9 cellular contexts compared by ENCODE assay signal in genomic region chr3:60017631-60018030, GRCh38.
DNase-seq lines count a peak whose midpoint lies in the region; ATAC-seq and TF ChIP-seq lines count a peak whose summit lies in the region.
"Had no signal": no experiment of that assay in that cellular context is flagged by ENCODE, and none has a peak within 500 bp of the region (broad histone marks: within the 10 kb centered on the region; RNA-seq: fewer than 3 reads in every experiment).

No MANE protein-coding gene starts in this region.

- 66 to 83% methylated on average over 2 of the region's 2 CpGs for WGBS in sigmoid colon, 2 donors

- H3K27ac Mint-ChIP-seq in CD4-positive, alpha-beta memory T cell = peak overlapping the region; percentile 81 to 95 (median 90)
- peak overlapping the region; percentile 89 for H3K27ac Mint-ChIP-seq in activated CD4-positive, alpha-beta memory T cell treated with anti-CD3 and anti-CD28 coated beads, Interleukin-2, amount 10 ng/mL, durations not matched to agents 7 days and 5 days

- POLR2A ChIA-PET in CD4-positive, alpha-beta memory T cell (lab: Charles Lee; ENCODE audit: partially characterized antibody) = interaction anchor here (0.6 to 1.7 kb wide), 15 partner anchors 9 to 245 kb away, joined by 3 to 11 read pairs (median 4); no protein-coding TSS in a partner anchor
- POLR2A ChIA-PET in activated CD4-positive, alpha-beta memory T cell treated with anti-CD3 and anti-CD28 coated beads, Interleukin-2, amount 10 ng/mL, durations not matched to agents 7 days and 5 days (lab: Charles Lee) = interaction anchor here (0.8 to 2.0 kb wide), 6 partner anchors 9 to 59 kb away, joined by 3 to 6 read pairs (median 4); no protein-coding TSS in a partner anchor

- H3K27me3 ChIP-seq in CD4-positive, alpha-beta memory T cell (ENCODE audit: insufficient read depth, low read length) = no peaks in the 10 kb centered on the region
- H3K27me3 ChIP-seq in uterus (no peaks in the 10 kb centered on the region), sigmoid colon (no peaks in the 10 kb centered on the region)
- H3K27me3 ChIP-seq: neutrophil had no signal

- TF ChIP-seq EP300 in sigmoid colon (IDR thresholded peaks at IDR 0.05) = no peak

- no peaks in the 10 kb centered on the region for H3K36me3 ChIP-seq in CD4-positive, alpha-beta memory T cell (ENCODE audit: insufficient read depth, low read length)
- no peaks in the 10 kb centered on the region for H3K36me3 ChIP-seq in uterus
- no peaks in the 10 kb centered on the region for H3K36me3 ChIP-seq in sigmoid colon
- H3K36me3 ChIP-seq: neutrophil had no signal

- peak overlapping the region in 7 of 8 donors; percentile 54 to 76 (median 63) for H3K4me3 Mint-ChIP-seq in CD4-positive, alpha-beta memory T cell
- H3K4me3 Mint-ChIP-seq in activated CD4-positive, alpha-beta memory T cell treated with anti-CD3 and anti-CD28 coated beads, Interleukin-2, amount 10 ng/mL, durations not matched to agents 7 days and 5 days = no peak overlapping the region

- H3K9me3 ChIP-seq in CD4-positive, alpha-beta memory T cell (ENCODE audit: control insufficient read depth in 1 of 2, low read length in 2 of 2) = peaks cover 6 to 9% of the 10 kb centered on the region in 2 donors
- no peaks in the 10 kb centered on the region for H3K9me3 ChIP-seq in uterus
- no peaks in the 10 kb centered on the region for H3K9me3 ChIP-seq in sigmoid colon
- H3K9me3 ChIP-seq: neutrophil had no signal

- H3K9me3 Mint-ChIP-seq in CD4-positive, alpha-beta memory T cell = peaks cover 0 to 23% (median 10%) of the 10 kb centered on the region in 8 donors
- peaks cover 10% of the 10 kb centered on the region for H3K9me3 Mint-ChIP-seq in activated CD4-positive, alpha-beta memory T cell treated with anti-CD3 and anti-CD28 coated beads, Interleukin-2, amount 10 ng/mL, durations not matched to agents 7 days and 5 days

- peak overlapping the region; percentile 34 for H3K27ac ChIP-seq in CD4-positive, alpha-beta memory T cell (ENCODE audit: low read depth, low read length)
- H3K27ac ChIP-seq in uterus = peak overlapping the region in 1 of 2 donors; percentile 13
- no peak overlapping the region for H3K27ac ChIP-seq in sigmoid colon
- H3K27ac ChIP-seq: neutrophil had no signal

- H3K4me3 ChIP-seq in CD4-positive, alpha-beta memory T cell (ENCODE audit: low read length in 2 of 2) = peak overlapping the region in 1 of 2 donors; percentile 10
- no peak overlapping the region for H3K4me3 ChIP-seq in uterus
- H3K4me3 ChIP-seq in sigmoid colon = no peak overlapping the region

- DNase-seq in CD4-positive, alpha-beta memory T cell = peak; percentile 65 to 69 (median 68)
- peak; percentile 58 for DNase-seq in activated CD4-positive, alpha-beta memory T cell treated with anti-CD3 and anti-CD28 coated beads, Interleukin-2, amount 10 ng/mL, durations not matched to agents 7 days and 5 days
- DNase-seq in glomerular visceral epithelial cell (ENCODE audit: extremely low spot score) = peak; percentile 1
- no peak for DNase-seq in RKO (ENCODE audit: low spot score)
- DNase-seq in uterus = no peak
- DNase-seq in sigmoid colon = no peak

- H3K4me1 ChIP-seq in CD4-positive, alpha-beta memory T cell (ENCODE audit: insufficient read depth, low read length) = peaks cover 64% of the 10 kb centered on the region
- H3K4me1 ChIP-seq in uterus (no peaks in the 10 kb centered on the region), sigmoid colon (peaks cover 0 to 7% (median 7%) of the 10 kb centered on the region in 4 donors)

- CTCF ChIA-PET in CD4-positive, alpha-beta memory T cell (lab: Charles Lee; ENCODE audit: partially characterized antibody) = no interaction called here
- CTCF ChIA-PET in activated CD4-positive, alpha-beta memory T cell treated with anti-CD3 and anti-CD28 coated beads, Interleukin-2, amount 10 ng/mL, durations not matched to agents 7 days and 5 days (lab: Charles Lee) = interaction anchor here (0.6 kb wide), 1 partner anchor 1712 kb away, joined by 3 read pairs; the partner anchor contains the start of genes HTD2 and RPP14

- intact Hi-C loops in CD4-positive, alpha-beta memory T cell (cut with micrococcal nuclease) = loop anchor here (10.0 kb wide), 1 partner anchor 563 kb away; no protein-coding TSS in a partner anchor
- intact Hi-C loops in uterus (cut with DNase I; ENCODE audit: low total_unique reads) = no loop called here
- intact Hi-C loops in sigmoid colon (cut with DNase I) = no loop called here

- peaks cover 38 to 69% (median 50%) of the 10 kb centered on the region in 4 donors for H3K4me1 Mint-ChIP-seq in CD4-positive, alpha-beta memory T cell
- H3K4me1 Mint-ChIP-seq in activated CD4-positive, alpha-beta memory T cell treated with anti-CD3 and anti-CD28 coated beads, Interleukin-2, amount 10 ng/mL, durations not matched to agents 7 days and 5 days = peaks cover 32% of the 10 kb centered on the region

- no peak for TF ChIP-seq CTCF in uterus (IDR thresholded peaks at IDR 0.05)
- TF ChIP-seq CTCF in sigmoid colon (IDR thresholded peaks at IDR 0.05) = no peak

- ATAC-seq in HG03354 (IDR thresholded peaks at IDR 0.05; ENCODE audit: poor library complexity, severe bottlenecking, unreplicated experiment) = peak; percentile 44
- no peak for ATAC-seq in HG03521 (IDR thresholded peaks at IDR 0.05; ENCODE audit: unreplicated experiment)

- no peak for TF ChIP-seq POLR2A in uterus (IDR thresholded peaks at IDR 0.05)
- TF ChIP-seq POLR2A in sigmoid colon (IDR thresholded peaks at IDR 0.05) = no peak

- H3K36me3 Mint-ChIP-seq in CD4-positive, alpha-beta memory T cell = peaks cover 21 to 22% of the 10 kb centered on the region in 2 donors
- H3K36me3 Mint-ChIP-seq in activated CD4-positive, alpha-beta memory T cell treated with anti-CD3 and anti-CD28 coated beads, Interleukin-2, amount 10 ng/mL, durations not matched to agents 7 days and 5 days (ENCODE audit: low read depth) = peaks cover 35% of the 10 kb centered on the region

- no peaks in the 10 kb centered on the region for H3K27me3 Mint-ChIP-seq in CD4-positive, alpha-beta memory T cell
- H3K27me3 Mint-ChIP-seq in activated CD4-positive, alpha-beta memory T cell treated with anti-CD3 and anti-CD28 coated beads, Interleukin-2, amount 10 ng/mL, durations not matched to agents 7 days and 5 days = no peaks in the 10 kb centered on the region

Comparison
In these comparisons a context has a peak if more than half of its experiments do, and no peak if none do; other contexts are left out.
1. DNase-seq: peak in CD4-positive, alpha-beta memory T cell (5 of 5), activated CD4-positive, alpha-beta memory T cell treated with anti-CD3 and anti-CD28 coated beads, Interleukin-2, amount 10 ng/mL, durations not matched to agents 7 days and 5 days (single experiment) and glomerular visceral epithelial cell (single experiment); none in RKO (single experiment), uterus (0 of 2) and sigmoid colon (single experiment).